8 cellular contexts compared by ENCODE assay signal in the genomic region with DNA sequence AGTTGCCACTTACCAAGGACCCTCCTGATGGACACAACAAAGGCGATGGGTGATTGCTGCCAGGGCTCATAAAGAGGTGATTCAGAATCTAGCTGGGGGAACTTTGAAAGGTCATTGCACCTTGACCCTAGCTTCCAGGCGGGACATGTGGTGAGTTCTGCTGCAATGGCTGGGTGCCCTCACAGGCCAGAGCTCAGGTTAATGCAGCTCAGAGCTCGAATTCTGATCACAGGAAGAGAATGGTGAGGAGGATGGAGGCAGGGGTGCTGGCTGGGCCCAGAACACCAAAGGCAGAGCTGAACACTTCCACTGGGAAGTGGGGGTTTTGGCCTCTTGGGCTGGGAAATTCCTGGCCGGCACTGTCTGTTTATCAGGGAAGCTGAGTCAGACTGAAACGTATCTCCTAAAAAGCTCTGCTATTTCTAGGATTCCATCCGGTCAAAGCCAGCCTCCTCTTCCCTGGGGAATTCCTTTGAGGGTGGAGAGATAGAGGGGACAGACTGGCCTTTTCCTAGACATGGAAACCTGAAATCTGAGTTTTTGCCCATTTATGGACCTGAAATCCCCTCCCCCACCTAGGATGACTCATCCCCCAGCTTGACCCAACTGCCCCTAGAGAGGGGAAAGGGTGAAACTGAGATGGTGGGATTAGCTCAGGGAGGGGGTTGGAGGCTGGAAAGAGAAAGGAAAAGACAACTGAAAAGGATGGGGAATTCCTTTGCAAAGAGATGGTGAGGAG. TPM values are rescaled to one million over a fixed set of nuclear protein-coding genes. Genes with fewer than 3 reads are reported as not detected.
A peak's percentile ranks its signal among the peaks of the same experiment; 100 is the strongest.
DNase-seq lines count a peak whose midpoint lies in the region; ATAC-seq and TF ChIP-seq lines count a peak whose summit lies in the region.

No MANE protein-coding gene starts in this region.

- WGBS in heart left ventricle, 4 donors = 33 to 57% (median 36%) methylated on average over 4 to 6 of the region's 6 CpGs
- WGBS in psoas muscle, 3 donors = 44 to 63% (median 51%) methylated on average over 6 of the region's 6 CpGs

- peak; percentile 66 for ATAC-seq in SK-N-SH treated with all-trans-retinoic acid at 6 μM for 48 hours
- ATAC-seq in heart left ventricle = peak in 3 of 4 donors; percentile 65 to 90 (median 83)
- peak; percentile 39 to 47 (median 46) for ATAC-seq in psoas muscle
- no peak for ATAC-seq in GM18520 (IDR thresholded peaks at IDR 0.05; ENCODE audit: unreplicated experiment)
- ATAC-seq in HG02763 (IDR thresholded peaks at IDR 0.05; ENCODE audit: unreplicated experiment) = no peak

- TF ChIP-seq POLR2A in heart left ventricle (IDR thresholded peaks at IDR 0.05) = no peak

- TF ChIP-seq CTCF in heart left ventricle (IDR thresholded peaks at IDR 0.05) = no peak
- no peak for TF ChIP-seq CTCF in psoas muscle (IDR thresholded peaks at IDR 0.05)

- DNase-seq in ELR (ENCODE audit: low read depth) (peak; percentile 97), heart left ventricle (peak in 4 of 5 donors; percentile 46 to 74 (median 68)), psoas muscle (no peak), NCI-H1092 (lab: John Stamatoyannopoulos, UW) (no peak), amygdala (lab: John Stamatoyannopoulos, UW) (no peak)

- no peaks in the 10 kb centered on the region for H3K9me3 ChIP-seq in heart left ventricle
- H3K9me3 ChIP-seq in psoas muscle = no peaks in the 10 kb centered on the region

- intact Hi-C loops in heart left ventricle (cut with DNase I) (no loop called here), psoas muscle (cut with DNase I) (no loop called here)

- H3K4me3 ChIP-seq in heart left ventricle = no peak overlapping the region
- no peak overlapping the region for H3K4me3 ChIP-seq in psoas muscle

- H3K4me1 ChIP-seq in heart left ventricle (peaks cover 0 to 30% (median 13%) of the 10 kb centered on the region in 12 donors), psoas muscle (peaks cover 9% of the 10 kb centered on the region)

- H3K27me3 ChIP-seq in heart left ventricle (no peaks in the 10 kb centered on the region), psoas muscle (ENCODE audit: insufficient read depth in 3 of 3, low read length in 2 of 3) (no peaks in the 10 kb centered on the region)

- H3K36me3 ChIP-seq in heart left ventricle = no peaks in the 10 kb centered on the region
- no peaks in the 10 kb centered on the region for H3K36me3 ChIP-seq in psoas muscle (ENCODE audit: insufficient read depth in 1 of 2, low read depth in 1 of 2)

- H3K27ac ChIP-seq in heart left ventricle (peak overlapping the region in 9 of 12 donors; percentile 1 to 77 (median 29)), psoas muscle (peak overlapping the region; percentile 15)

TF ChIP-seq in SK-N-SH treated with all-trans-retinoic acid at 6 μM for 48 hours, 23 proteins besides CTCF, POLR2A, EP300 and RAD21:
- peak; percentile 43; the same call in 1 of the 2 replicates for TF ChIP-seq ZC3H10 (CRISPR knock-in tag; IDR thresholded peaks at IDR 0.05)
- TF ChIP-seq, protein P1, sequence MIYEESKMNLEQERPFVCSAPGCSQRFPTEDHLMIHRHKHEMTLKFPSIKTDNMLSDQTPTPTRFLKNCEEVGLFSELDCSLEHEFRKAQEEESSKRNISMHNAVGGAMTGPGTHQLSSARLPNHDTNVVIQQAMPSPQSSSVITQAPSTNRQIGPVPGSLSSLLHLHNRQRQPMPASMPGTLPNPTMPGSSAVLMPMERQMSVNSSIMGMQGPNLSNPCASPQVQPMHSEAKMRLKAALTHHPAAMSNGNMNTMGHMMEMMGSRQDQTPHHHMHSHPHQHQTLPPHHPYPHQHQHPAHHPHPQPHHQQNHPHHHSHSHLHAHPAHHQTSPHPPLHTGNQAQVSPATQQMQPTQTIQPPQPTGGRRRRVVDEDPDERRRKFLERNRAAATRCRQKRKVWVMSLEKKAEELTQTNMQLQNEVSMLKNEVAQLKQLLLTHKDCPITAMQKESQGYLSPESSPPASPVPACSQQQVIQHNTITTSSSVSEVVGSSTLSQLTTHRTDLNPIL (CRISPR knock-in tag; IDR thresholded peaks at IDR 0.05; ENCODE audit: low read depth) = no peak
- TF ChIP-seq, protein P2, sequence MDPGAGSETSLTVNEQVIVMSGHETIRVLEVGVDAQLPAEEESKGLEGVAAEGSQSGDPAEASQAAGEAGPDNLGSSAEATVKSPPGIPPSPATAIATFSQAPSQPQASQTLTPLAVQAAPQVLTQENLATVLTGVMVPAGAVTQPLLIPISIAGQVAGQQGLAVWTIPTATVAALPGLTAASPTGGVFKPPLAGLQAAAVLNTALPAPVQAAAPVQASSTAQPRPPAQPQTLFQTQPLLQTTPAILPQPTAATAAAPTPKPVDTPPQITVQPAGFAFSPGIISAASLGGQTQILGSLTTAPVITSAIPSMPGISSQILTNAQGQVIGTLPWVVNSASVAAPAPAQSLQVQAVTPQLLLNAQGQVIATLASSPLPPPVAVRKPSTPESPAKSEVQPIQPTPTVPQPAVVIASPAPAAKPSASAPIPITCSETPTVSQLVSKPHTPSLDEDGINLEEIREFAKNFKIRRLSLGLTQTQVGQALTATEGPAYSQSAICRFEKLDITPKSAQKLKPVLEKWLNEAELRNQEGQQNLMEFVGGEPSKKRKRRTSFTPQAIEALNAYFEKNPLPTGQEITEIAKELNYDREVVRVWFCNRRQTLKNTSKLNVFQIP (CRISPR knock-in tag; IDR thresholded peaks at IDR 0.05; ENCODE audit: borderline replicate concordance, low read depth) = peak; percentile 48; the same call in 1 of the 2 replicates
- 0 out of 2 replicates have a peak, but pooled peaks have one; percentile 41 for TF ChIP-seq ZFP3 (CRISPR knock-in tag; IDR thresholded peaks at IDR 0.05)
- TF ChIP-seq ZNF8 (CRISPR knock-in tag; IDR thresholded peaks at IDR 0.05) = no peak
- TF ChIP-seq OSR1 (CRISPR knock-in tag; IDR thresholded peaks at IDR 0.05) = peak; percentile 81; the same call in 1 of the 2 replicates

RNA-seq across cellular contexts. Expression of a gene that starts 27.2 kb away (rescaled TPM):
- 1 to 10 TPM in 3 of 9 donors, under 1 TPM in 6; 0.25 to 2.6 (median 0.82) TPM for total RNA-seq in heart left ventricle
- under 1 TPM; 0.46 to 0.50 TPM for polyA plus RNA-seq in heart left ventricle
- 1 to 10 TPM in 3 of 4 donors, under 1 TPM in 1; 0.55 to 1.3 (median 1.2) TPM for total RNA-seq in psoas muscle
- polyA plus RNA-seq in psoas muscle = under 1 TPM; 0.20 to 0.48 (median 0.22) TPM

Comparison
In these comparisons a context has a peak if more than half of its experiments do, and no peak if none do; other contexts are left out.
1. DNase-seq: peak in ELR (single experiment) and heart left ventricle (4 of 5); none in psoas muscle (0 of 2), NCI-H1092 (single experiment) and amygdala (0 of 56).
2. ATAC-seq: peak in SK-N-SH treated with all-trans-retinoic acid at 6 μM for 48 hours (single experiment), heart left ventricle (3 of 4) and psoas muscle (4 of 4); none in GM18520 (single experiment) and HG02763 (single experiment).